Comparison of ENCODE assay signal across 27 cellular contexts in genomic region chr6:143264291-143264834, GRCh38.
DNase-seq lines count a peak whose midpoint lies in the region; TF ChIP-seq lines count a peak whose summit lies in the region.
"Had no signal": no experiment of that assay in that cellular context is flagged by ENCODE, and none has a peak within 500 bp of the region (broad histone marks: within the 10 kb centered on the region; RNA-seq: fewer than 3 reads in every experiment).

No MANE protein-coding gene starts in this region.

- no peak for TF ChIP-seq CTCF in left ventricle myocardium inferior (IDR thresholded peaks at IDR 0.05; ENCODE audit: borderline replicate concordance)

- H3K27me3 ChIP-seq in left ventricle myocardium inferior (ENCODE audit: low read depth), result no peaks in the 10 kb centered on the region
- H3K27me3 ChIP-seq: breast epithelium, esophagus muscularis mucosa, tibial nerve had no signal

- intact Hi-C loops in left ventricle myocardium inferior (cut with micrococcal nuclease), result no loop called here

- DNase-seq in NCI-H1417 (lab: John Stamatoyannopoulos, UW) (peak in 2 of 3 experiments; percentile 30 to 74), NCI-H1417 treated with DMSO at 0.1 percent for 48 hours (lab: John Stamatoyannopoulos, UW) (no peak), NCI-H524 (lab: John Stamatoyannopoulos, UW) (peak; percentile 97 to 99), myocyte (ENCODE audit: low read depth) (peak; percentile 14), medulla oblongata (ENCODE audit: extremely low spot score) (no peak), NCI-H2029 treated with DMSO at 0.1 percent for 48 hours (lab: John Stamatoyannopoulos, UW) (no peak), left ventricle myocardium inferior (no peak)
- DNase-seq: 8988T; activated CD4-positive, alpha-beta T cell treated with anti-CD3 and anti-CD28 coated beads, Interleukin-2, amount 50 U/mL, for 1 hour; activated naive CD4-positive, alpha-beta T cell treated with anti-CD3 and anti-CD28 coated beads, Interleukin-2, amount 50 U/mL, for 16 hours; amygdala; CD4-positive, alpha-beta memory T cell; GDM1; hippocampal formation; immature natural killer cell; NCI-H1048; NCI-H510A; nucleus accumbens; psoas muscle; stimulated activated CD8-positive, alpha-beta memory T cell treated with anti-CD3 and anti-CD28 coated beads, Interleukin-4, amount 100 ng/mL, for 48 hours; T-helper 9 cell; WERI-Rb-1 had no signal

- H3K4me1 ChIP-seq in left ventricle myocardium inferior, result peaks cover 14% of the 10 kb centered on the region
- H3K4me1 ChIP-seq: breast epithelium, psoas muscle, tibial nerve had no signal

- TF ChIP-seq RAD21 in Ishikawa (IDR thresholded peaks at IDR 0.05; ENCODE audit: low read depth), result no peak

- no peak for TF ChIP-seq EP300 in Ishikawa (IDR thresholded peaks at IDR 0.05; ENCODE audit: borderline replicate concordance)

- no peak overlapping the region for H3K4me3 ChIP-seq in left ventricle myocardium inferior
- H3K4me3 ChIP-seq: breast epithelium, coronary artery, esophagus muscularis mucosa, psoas muscle, tibial nerve had no signal

- no peaks in the 10 kb centered on the region for H3K36me3 ChIP-seq in left ventricle myocardium inferior
- H3K36me3 ChIP-seq: breast epithelium, esophagus muscularis mucosa, tibial nerve, WERI-Rb-1 had no signal

- no peaks in the 10 kb centered on the region for H3K9me3 ChIP-seq in left ventricle myocardium inferior (replicated peaks)
- H3K9me3 ChIP-seq: breast epithelium, esophagus muscularis mucosa, psoas muscle had no signal

- H3K27ac ChIP-seq in left ventricle myocardium inferior (replicated peaks), result no peak overlapping the region
- H3K27ac ChIP-seq: breast epithelium, coronary artery, esophagus muscularis mucosa, psoas muscle, tibial nerve, WERI-Rb-1 had no signal

TF ChIP-seq in Ishikawa, 13 proteins besides CTCF, POLR2A, EP300 and RAD21:
- TF ChIP-seq NFIC (IDR thresholded peaks at IDR 0.05) (peak; percentile 78), YY1 (IDR thresholded peaks at IDR 0.05; ENCODE audit: low read depth) (no peak)

Comparison
In these comparisons a context has a peak if more than half of its experiments do, and no peak if none do; other contexts are left out.
1. DNase-seq: peak in NCI-H1417 (2 of 3), NCI-H524 (2 of 2) and myocyte (single experiment); none in NCI-H1417 treated with DMSO at 0.1 percent for 48 hours (single experiment), medulla oblongata (single experiment), NCI-H2029 treated with DMSO at 0.1 percent for 48 hours (single experiment) and left ventricle myocardium inferior (single experiment).